ENCODE assay signal across 19 cellular contexts in genomic region chr12:79397609-79398008, GRCh38.
DNase-seq lines count a peak whose midpoint lies in the region; FAIRE-seq and TF ChIP-seq lines count a peak whose summit lies in the region.
"Had no signal": no experiment of that assay in that cellular context is flagged by ENCODE, and none has a peak within 500 bp of the region (broad histone marks: within the 10 kb centered on the region; RNA-seq: fewer than 3 reads in every experiment).

No MANE protein-coding gene starts in this region.

- H3K27me3 ChIP-seq in astrocyte (ENCODE audit: insufficient read depth, low read length) (no peaks in the 10 kb centered on the region), osteoblast (ENCODE audit: insufficient read depth, low read length) (no peaks in the 10 kb centered on the region), stomach (no peaks in the 10 kb centered on the region)
- H3K27me3 ChIP-seq: BLaER1 treated with 17β-estradiol and CSF1 and Interleukin-3, amounts not matched to agents 10 nM and 100 nM had no signal

- H3K79me2 ChIP-seq in astrocyte (ENCODE audit: insufficient read depth, low read length): no peaks in the 10 kb centered on the region
- no peaks in the 10 kb centered on the region for H3K79me2 ChIP-seq in osteoblast (ENCODE audit: insufficient read depth, low read length)

- FAIRE-seq in astrocyte (lab: Jason Lieb, UNC): no peak
- FAIRE-seq: D721Med, HTR-8/SVneo had no signal

- WGBS in stomach, 5 donors: 60 to 77% (median 75%) methylated on average over 2 of the region's 2 CpGs

- H2AFZ ChIP-seq in astrocyte (ENCODE audit: low read depth, low read length) (no peak overlapping the region), osteoblast (ENCODE audit: low read length) (peak overlapping the region; percentile 16)

- intact Hi-C loops in stomach (cut with DNase I; ENCODE audit: low total_unique reads): no loop called here

- no peak for TF ChIP-seq CTCF in HFFc6 (IDR thresholded peaks at IDR 0.05)
- no peak for TF ChIP-seq CTCF in astrocyte (IDR thresholded peaks at IDR 0.05; ENCODE audit: insufficient read depth, low read depth, low read length)
- no peak for TF ChIP-seq CTCF in osteoblast (IDR thresholded peaks at IDR 0.05; ENCODE audit: extremely low read depth, low read depth, low read length)
- no peak for TF ChIP-seq CTCF in stomach (IDR thresholded peaks at IDR 0.05)

- H3K4me3 ChIP-seq in astrocyte (ENCODE audit: insufficient read depth, low read depth, low read length) (no peak overlapping the region), osteoblast (ENCODE audit: insufficient read depth, low read length) (no peak overlapping the region), stomach (no peak overlapping the region)
- H3K4me3 ChIP-seq: BLaER1 treated with 17β-estradiol and CSF1 and Interleukin-3, amounts not matched to agents 10 nM and 100 nM had no signal

- H3K9me3 ChIP-seq in astrocyte (ENCODE audit: insufficient read depth, low read depth, low read length) (no peaks in the 10 kb centered on the region), osteoblast (ENCODE audit: low read depth, low read length) (no peaks in the 10 kb centered on the region), stomach (no peaks in the 10 kb centered on the region)
- H3K9me3 ChIP-seq: BLaER1 treated with 17β-estradiol and CSF1 and Interleukin-3, amounts not matched to agents 10 nM and 100 nM had no signal

- H3K9me3 Mint-ChIP-seq in HFFc6 (no peaks in the 10 kb centered on the region), astrocyte (ENCODE audit: unreplicated experiment) (no peaks in the 10 kb centered on the region)
- H3K9me3 Mint-ChIP-seq: CD8-positive, alpha-beta T cell; IgD-negative memory B cell had no signal

- H3K27ac Mint-ChIP-seq in HFFc6 (peak overlapping the region; percentile 56), astrocyte (ENCODE audit: unreplicated experiment) (peak overlapping the region; percentile 6)
- H3K27ac Mint-ChIP-seq: B cell; CD8-positive, alpha-beta T cell; IgD-negative memory B cell had no signal

- H3K4me1 ChIP-seq in astrocyte (ENCODE audit: insufficient read depth, low read length): peaks cover 8% of the 10 kb centered on the region
- H3K4me1 ChIP-seq in osteoblast (ENCODE audit: insufficient read depth, low read length): peaks cover 8% of the 10 kb centered on the region
- H3K4me1 ChIP-seq in stomach: no peaks in the 10 kb centered on the region

- H3K9ac ChIP-seq in astrocyte (ENCODE audit: low read length): no peak overlapping the region
- H3K9ac ChIP-seq: BLaER1 treated with 17β-estradiol and CSF1 and Interleukin-3, amounts not matched to agents 10 nM and 100 nM had no signal

- H3K36me3 Mint-ChIP-seq in HFFc6 (ENCODE audit: low read depth): no peaks in the 10 kb centered on the region
- H3K36me3 Mint-ChIP-seq in astrocyte (ENCODE audit: low read depth, unreplicated experiment): peaks cover 1% of the 10 kb centered on the region
- H3K36me3 Mint-ChIP-seq: CD8-positive, alpha-beta T cell; IgD-negative memory B cell had no signal

- H3K27me3 Mint-ChIP-seq in HFFc6 (ENCODE audit: insufficient read depth): no peaks in the 10 kb centered on the region
- no peaks in the 10 kb centered on the region for H3K27me3 Mint-ChIP-seq in astrocyte (ENCODE audit: low read depth, unreplicated experiment)
- H3K27me3 Mint-ChIP-seq: B cell, IgD-negative memory B cell had no signal

- peaks cover 31% of the 10 kb centered on the region for H3K4me1 Mint-ChIP-seq in HFFc6 (ENCODE audit: low read depth)
- H3K4me1 Mint-ChIP-seq in astrocyte (ENCODE audit: low read depth, unreplicated experiment): peaks cover 8% of the 10 kb centered on the region
- H3K4me1 Mint-ChIP-seq: B cell, IgD-negative memory B cell had no signal

- no peaks in the 10 kb centered on the region for H3K36me3 ChIP-seq in astrocyte (ENCODE audit: insufficient read depth, low read length)
- no peaks in the 10 kb centered on the region for H3K36me3 ChIP-seq in osteoblast (ENCODE audit: insufficient read depth, low read length)
- no peaks in the 10 kb centered on the region for H3K36me3 ChIP-seq in stomach

- H4K20me1 ChIP-seq in astrocyte (ENCODE audit: insufficient read depth, low read length) (no peaks in the 10 kb centered on the region), osteoblast (ENCODE audit: insufficient read depth, low read length) (no peaks in the 10 kb centered on the region)
- H4K20me1 ChIP-seq: BLaER1 treated with 17β-estradiol and CSF1 and Interleukin-3, amounts not matched to agents 10 nM and 100 nM had no signal

- H3K4me2 ChIP-seq in astrocyte (ENCODE audit: low read length) (peak overlapping the region; percentile 12), osteoblast (ENCODE audit: insufficient read depth, low read length) (no peak overlapping the region)
- H3K4me2 ChIP-seq: BLaER1 treated with 17β-estradiol and CSF1 and Interleukin-3, amounts not matched to agents 10 nM and 100 nM had no signal

- DNase-seq in ELR (ENCODE audit: low read depth): peak; percentile 53
- DNase-seq in HFFc6: no peak
- no peak for DNase-seq in astrocyte (ENCODE audit: low read depth)
- DNase-seq in osteoblast (ENCODE audit: insufficient read length, low spot score, missing footprints): no peak
- DNase-seq in NCI-H2171 treated with DMSO at 0.1 percent for 48 hours (lab: John Stamatoyannopoulos, UW): no peak
- DNase-seq in amygdala (lab: John Stamatoyannopoulos, UW): no peak
- no peak for DNase-seq in stomach
- DNase-seq: CD8-positive, alpha-beta T cell; COR-L47; GF-D8; H7; Karpas-422; KBM-7 had no signal

- H3K4me3 Mint-ChIP-seq in HFFc6 (no peak overlapping the region), astrocyte (ENCODE audit: unreplicated experiment) (no peak overlapping the region)
- H3K4me3 Mint-ChIP-seq: B cell; CD8-positive, alpha-beta T cell; IgD-negative memory B cell had no signal

- H3K27ac ChIP-seq in astrocyte (ENCODE audit: low read depth, low read length): no peak overlapping the region
- no peak overlapping the region for H3K27ac ChIP-seq in osteoblast (ENCODE audit: low read depth, low read length)
- no peak overlapping the region for H3K27ac ChIP-seq in stomach
- H3K27ac ChIP-seq: BLaER1 treated with 17β-estradiol and CSF1 and Interleukin-3, amounts not matched to agents 10 nM and 100 nM; HL-60 had no signal

- no peak for TF ChIP-seq EP300 in stomach (IDR thresholded peaks at IDR 0.05)

- TF ChIP-seq POLR2A in stomach (IDR thresholded peaks at IDR 0.05): no peak
